In genomic region chr2:218394298-218395089, GRCh38 we compare ENCODE assay signal across 13 cellular contexts. TPM values are rescaled to one million over a fixed set of nuclear protein-coding genes. Genes with fewer than 3 reads are reported as not detected.
DNase-seq lines count a peak whose midpoint lies in the region; ATAC-seq and TF ChIP-seq lines count a peak whose summit lies in the region.
"Had no signal": no experiment of that assay in that cellular context is flagged by ENCODE, and none has a peak within 500 bp of the region (broad histone marks: within the 10 kb centered on the region; RNA-seq: fewer than 3 reads in every experiment).

No MANE protein-coding gene starts in this region.

- CTCF ChIA-PET in OCI-LY7 (lab: Charles Lee; ENCODE audit: unreplicated experiment) = interaction anchor here (0.6 to 1.8 kb wide), 6 partner anchors 9 to 104 kb away, joined by 3 to 6 read pairs (median 4); no protein-coding TSS in a partner anchor

- no peaks in the 10 kb centered on the region for H3K36me3 ChIP-seq in OCI-LY7 (ENCODE audit: insufficient read depth, low read length)
- H3K36me3 ChIP-seq: Peyer's patch had no signal

- peak; percentile 38 for DNase-seq in activated T-cell treated with anti-CD3 and anti-CD28 coated beads, Interleukin-2, amount 50 U/mL, for 24 hours
- DNase-seq in activated T-cell treated with anti-CD3 and anti-CD28 coated beads for 4 hours (no peak), OCI-LY7 (ENCODE audit: low spot score) (no peak), left lobe of liver (ENCODE audit: low spot score) (peak; percentile 52), C1 segment of cervical spinal cord (lab: John Stamatoyannopoulos, UW) (no peak), NCI-H1436 treated with DMSO at 0.1 percent for 48 hours (lab: John Stamatoyannopoulos, UW) (no peak), AG20443 (ENCODE audit: low spot score) (no peak)
- no peak for DNase-seq in stimulated activated naive CD8-positive, alpha-beta T cell treated with anti-CD3 and anti-CD28 coated beads, Interleukin-15, amount 100 ng/mL, for 72 hours
- DNase-seq: activated effector memory CD4-positive, alpha-beta T cell treated with anti-CD3 and anti-CD28 coated beads, Interleukin-2, amount 50 U/mL, for 16 hours; NCI-H2107; nucleus accumbens; stimulated activated CD4-positive, alpha-beta T cell treated with anti-CD3 and anti-CD28 coated beads, Interleukin-1b, Interleukin-23, amount 100 ng/mL, for 48 hours had no signal

- no peak for ATAC-seq in left lobe of liver
- ATAC-seq in stimulated activated naive CD8-positive, alpha-beta T cell treated with anti-CD3 and anti-CD28 coated beads, Interleukin-15, amount 100 ng/mL, for 72 hours = no peak

- TF ChIP-seq CTCF in OCI-LY7 (conservative IDR thresholded peaks at IDR 0.05; ENCODE audit: low read length) = no peak

- peak overlapping the region; percentile 44 for H3K27ac Mint-ChIP-seq in activated T-cell treated with anti-CD3 and anti-CD28 coated beads, Interleukin-2, amount 50 U/mL, for 24 hours
- no peak overlapping the region for H3K27ac Mint-ChIP-seq in stimulated activated naive CD8-positive, alpha-beta T cell treated with anti-CD3 and anti-CD28 coated beads, Interleukin-15, amount 100 ng/mL, for 72 hours

- no peaks in the 10 kb centered on the region for H3K9me3 ChIP-seq in OCI-LY7 (ENCODE audit: low read length)
- H3K9me3 ChIP-seq: Peyer's patch had no signal

- H3K4me1 ChIP-seq in OCI-LY7 (ENCODE audit: insufficient read depth, low read length, poor library complexity, severe bottlenecking) = peaks cover 44% of the 10 kb centered on the region

- H3K36me3 Mint-ChIP-seq in activated T-cell treated with anti-CD3 and anti-CD28 coated beads, Interleukin-2, amount 50 U/mL, for 24 hours (ENCODE audit: low read depth) = no peaks in the 10 kb centered on the region

- no peaks in the 10 kb centered on the region for H3K9me3 Mint-ChIP-seq in activated T-cell treated with anti-CD3 and anti-CD28 coated beads, Interleukin-2, amount 50 U/mL, for 24 hours
- H3K9me3 Mint-ChIP-seq in stimulated activated naive CD8-positive, alpha-beta T cell treated with anti-CD3 and anti-CD28 coated beads, Interleukin-15, amount 100 ng/mL, for 72 hours = no peaks in the 10 kb centered on the region

- peaks cover 16% of the 10 kb centered on the region for H3K27me3 Mint-ChIP-seq in activated T-cell treated with anti-CD3 and anti-CD28 coated beads, Interleukin-2, amount 50 U/mL, for 24 hours
- no peaks in the 10 kb centered on the region for H3K27me3 Mint-ChIP-seq in stimulated activated naive CD8-positive, alpha-beta T cell treated with anti-CD3 and anti-CD28 coated beads, Interleukin-15, amount 100 ng/mL, for 72 hours

- no peaks in the 10 kb centered on the region for H4K20me1 ChIP-seq in OCI-LY7 (ENCODE audit: insufficient read depth, low read length)

- POLR2A ChIA-PET in OCI-LY7 (lab: Charles Lee) = interaction anchor here (0.6 to 1.6 kb wide), 14 partner anchors 10 to 765 kb away, joined by 3 to 10 read pairs (median 4); partner anchors contain the start of genes AAMP, PNKD and TMBIM1

- no peaks in the 10 kb centered on the region for H3K79me2 ChIP-seq in OCI-LY7 (ENCODE audit: insufficient read depth, low read depth, low read length)

- H3K4me2 ChIP-seq in OCI-LY7 (ENCODE audit: low read length) = peak overlapping the region; percentile 79

- no TSS peak for BruUV-seq in OCI-LY7 (replicated peaks; lab: Mats Ljungman, UMichigan)

- peak overlapping the region; percentile 87 for H3K27ac ChIP-seq in OCI-LY7 (ENCODE audit: low read depth, low read length, poor library complexity, severe bottlenecking)

- peak overlapping the region; percentile 97; the same call in 1 of the 2 replicates for H2AFZ ChIP-seq in OCI-LY7 (ENCODE audit: low read length)

- intact Hi-C loops in OCI-LY7 (cut with micrococcal nuclease; ENCODE audit: unreplicated experiment) = loop anchor here (5.0 kb wide), 2 partner anchors 37 to 498 kb away; partner anchors contain the start of gene CATIP

- peaks cover 47% of the 10 kb centered on the region for H3K4me1 Mint-ChIP-seq in activated T-cell treated with anti-CD3 and anti-CD28 coated beads, Interleukin-2, amount 50 U/mL, for 24 hours (ENCODE audit: low read depth)
- peaks cover 51% of the 10 kb centered on the region for H3K4me1 Mint-ChIP-seq in stimulated activated naive CD8-positive, alpha-beta T cell treated with anti-CD3 and anti-CD28 coated beads, Interleukin-15, amount 100 ng/mL, for 72 hours

- H3K4me3 ChIP-seq in OCI-LY7 (ENCODE audit: low read depth, low read length, poor library complexity, severe bottlenecking) = no peak overlapping the region

- H3K9me2 ChIP-seq in OCI-LY7 (ENCODE audit: insufficient read depth, low read length) = no peaks in the 10 kb centered on the region

- no peak overlapping the region for H3K4me3 Mint-ChIP-seq in activated T-cell treated with anti-CD3 and anti-CD28 coated beads, Interleukin-2, amount 50 U/mL, for 24 hours
- H3K4me3 Mint-ChIP-seq in stimulated activated naive CD8-positive, alpha-beta T cell treated with anti-CD3 and anti-CD28 coated beads, Interleukin-15, amount 100 ng/mL, for 72 hours = peak overlapping the region; percentile 37 to 47

RNA-seq across cellular contexts. Expression of gene CTDSP1, which starts 5.2 kb away (rescaled TPM):
- 74.0 and 95.3 TPM in 2 replicates for total RNA-seq in OCI-LY7 (2014; rRNA removed; shearing (Covaris generic))
- total RNA-seq in OCI-LY7 (2022) (140 and 152 TPM in 2 replicates), left lobe of liver (105 TPM)

RNA-seq across cellular contexts. Expression of gene SLC11A1, which starts 12.4 kb away (rescaled TPM):
- 0.31 and 0.57 TPM in 2 replicates for total RNA-seq in OCI-LY7 (2014; rRNA removed; shearing (Covaris generic))
- 0.59 and 0.78 TPM in 2 replicates for total RNA-seq in OCI-LY7 (2022)
- total RNA-seq in left lobe of liver = 3.3 TPM

RNA-seq across cellular contexts. Expression of gene VIL1, which starts 24.4 kb away (rescaled TPM):
- 0.47 TPM in 1 of 2 replicates, not detected in the other for total RNA-seq in OCI-LY7 (2014; rRNA removed; shearing (Covaris generic))
- total RNA-seq in OCI-LY7 (2022) (not detected in 2 replicates), left lobe of liver (2.6 TPM)

RNA-seq across cellular contexts. Expression of gene CATIP, which starts 37.8 kb away (rescaled TPM):
- total RNA-seq in OCI-LY7 (2014; rRNA removed; shearing (Covaris generic)) = not detected in 2 replicates
- total RNA-seq in OCI-LY7 (2022) (not detected in 2 replicates), left lobe of liver (not detected)
- total RNA-seq: Peyer's patch had no signal

Comparison
In these comparisons a context has a peak if more than half of its experiments do, and no peak if none do; other contexts are left out.
1. DNase-seq: peak in activated T-cell treated with anti-CD3 and anti-CD28 coated beads, Interleukin-2, amount 50 U/mL, for 24 hours (single experiment) and left lobe of liver (single experiment); none in activated T-cell treated with anti-CD3 and anti-CD28 coated beads for 4 hours (single experiment), OCI-LY7 (single experiment), stimulated activated naive CD8-positive, alpha-beta T cell treated with anti-CD3 and anti-CD28 coated beads, Interleukin-15, amount 100 ng/mL, for 72 hours (0 of 2), C1 segment of cervical spinal cord (0 of 14), NCI-H1436 treated with DMSO at 0.1 percent for 48 hours (single experiment) and AG20443 (single experiment).